Comparison of ENCODE assay signal across 8 cellular contexts in genomic region chr17:17681744-17682292, GRCh38. TPM values are rescaled to one million over a fixed set of nuclear protein-coding genes. Genes with fewer than 3 reads are reported as not detected.
DNase-seq lines count a peak whose midpoint lies in the region; ATAC-seq and TF ChIP-seq lines count a peak whose summit lies in the region.

No MANE protein-coding gene starts in this region.

- CTCF ChIA-PET in WTC11 (lab: Charles Lee), result interaction anchor here (0.5 to 3.0 kb wide), 11 partner anchors 9 to 93 kb away, joined by 3 to 18 read pairs (median 3); no protein-coding TSS in a partner anchor

- no peaks in the 10 kb centered on the region for H3K36me3 ChIP-seq in thoracic aorta

- peak overlapping the region; percentile 87 to 89 for H3K27ac ChIP-seq in thoracic aorta

- TF ChIP-seq CTCF in WTC11 (IDR thresholded peaks at IDR 0.05) (no peak), mesothelial cell of epicardium (IDR thresholded peaks at IDR 0.05; ENCODE audit: unreplicated experiment) (no peak), thoracic aorta (IDR thresholded peaks at IDR 0.05) (no peak)

- no peaks in the 10 kb centered on the region for H3K27me3 ChIP-seq in thoracic aorta (replicated peaks; ENCODE audit: insufficient read depth)

- no peaks in the 10 kb centered on the region for H3K9me3 ChIP-seq in thoracic aorta

- H3K4me3 Mint-ChIP-seq in WTC11 (peak overlapping the region; percentile 66), mesothelial cell of epicardium (peak overlapping the region; percentile 85)

- H3K9me3 Mint-ChIP-seq in WTC11 (no peaks in the 10 kb centered on the region), mesothelial cell of epicardium (no peaks in the 10 kb centered on the region)

- H3K27me3 Mint-ChIP-seq in WTC11 (ENCODE audit: low read depth) (peaks cover 89% of the 10 kb centered on the region), mesothelial cell of epicardium (ENCODE audit: low read depth) (no peaks in the 10 kb centered on the region)

- H3K36me3 Mint-ChIP-seq in WTC11 (no peaks in the 10 kb centered on the region), mesothelial cell of epicardium (no peaks in the 10 kb centered on the region)

- peaks cover 42% of the 10 kb centered on the region for H3K4me1 Mint-ChIP-seq in WTC11
- peaks cover 37% of the 10 kb centered on the region for H3K4me1 Mint-ChIP-seq in mesothelial cell of epicardium

- peaks cover 8 to 23% of the 10 kb centered on the region in 2 donors for H3K4me1 ChIP-seq in thoracic aorta (ENCODE audit: control insufficient read depth in 1 of 2, low read depth in 2 of 2)

- POLR2A ChIA-PET in WTC11 (lab: Charles Lee), result no interaction called here

- H3K27ac Mint-ChIP-seq in WTC11, result no peak overlapping the region
- H3K27ac Mint-ChIP-seq in mesothelial cell of epicardium, result peak overlapping the region; percentile 92

- ATAC-seq in HG03108 (IDR thresholded peaks at IDR 0.05; ENCODE audit: unreplicated experiment) (peak; percentile 24), WTC11 (no peak; the same call in 1 of the 2 replicates), thoracic aorta (ENCODE audit: insufficient number of reproducible peaks, low FRiP score, low read depth) (no peak)

- DNase-seq in NCI-H1092 treated with DMSO at 0.1 percent for 48 hours (lab: John Stamatoyannopoulos, UW), result peak; percentile 25
- DNase-seq in NCI-H1092 (lab: John Stamatoyannopoulos, UW), result no peak
- DNase-seq in WTC11 (ENCODE audit: low spot score), result no peak
- peak; percentile 26 for DNase-seq in effector CD4-positive, alpha-beta T cell
- DNase-seq in mesothelial cell of epicardium (ENCODE audit: low spot score in 2 of 2, unreplicated experiment in 2 of 2), result peak in 1 of 2 experiments; percentile 65
- DNase-seq in thoracic aorta (ENCODE audit: low spot score), result no peak
- DNase-seq in inferior parietal cortex (ENCODE audit: extremely low spot score), result no peak

- H3K4me3 ChIP-seq in thoracic aorta, result peak overlapping the region; percentile 91

TF ChIP-seq in WTC11, 78 proteins besides CTCF, POLR2A, EP300 and RAD21:
- TF ChIP-seq, protein P1, sequence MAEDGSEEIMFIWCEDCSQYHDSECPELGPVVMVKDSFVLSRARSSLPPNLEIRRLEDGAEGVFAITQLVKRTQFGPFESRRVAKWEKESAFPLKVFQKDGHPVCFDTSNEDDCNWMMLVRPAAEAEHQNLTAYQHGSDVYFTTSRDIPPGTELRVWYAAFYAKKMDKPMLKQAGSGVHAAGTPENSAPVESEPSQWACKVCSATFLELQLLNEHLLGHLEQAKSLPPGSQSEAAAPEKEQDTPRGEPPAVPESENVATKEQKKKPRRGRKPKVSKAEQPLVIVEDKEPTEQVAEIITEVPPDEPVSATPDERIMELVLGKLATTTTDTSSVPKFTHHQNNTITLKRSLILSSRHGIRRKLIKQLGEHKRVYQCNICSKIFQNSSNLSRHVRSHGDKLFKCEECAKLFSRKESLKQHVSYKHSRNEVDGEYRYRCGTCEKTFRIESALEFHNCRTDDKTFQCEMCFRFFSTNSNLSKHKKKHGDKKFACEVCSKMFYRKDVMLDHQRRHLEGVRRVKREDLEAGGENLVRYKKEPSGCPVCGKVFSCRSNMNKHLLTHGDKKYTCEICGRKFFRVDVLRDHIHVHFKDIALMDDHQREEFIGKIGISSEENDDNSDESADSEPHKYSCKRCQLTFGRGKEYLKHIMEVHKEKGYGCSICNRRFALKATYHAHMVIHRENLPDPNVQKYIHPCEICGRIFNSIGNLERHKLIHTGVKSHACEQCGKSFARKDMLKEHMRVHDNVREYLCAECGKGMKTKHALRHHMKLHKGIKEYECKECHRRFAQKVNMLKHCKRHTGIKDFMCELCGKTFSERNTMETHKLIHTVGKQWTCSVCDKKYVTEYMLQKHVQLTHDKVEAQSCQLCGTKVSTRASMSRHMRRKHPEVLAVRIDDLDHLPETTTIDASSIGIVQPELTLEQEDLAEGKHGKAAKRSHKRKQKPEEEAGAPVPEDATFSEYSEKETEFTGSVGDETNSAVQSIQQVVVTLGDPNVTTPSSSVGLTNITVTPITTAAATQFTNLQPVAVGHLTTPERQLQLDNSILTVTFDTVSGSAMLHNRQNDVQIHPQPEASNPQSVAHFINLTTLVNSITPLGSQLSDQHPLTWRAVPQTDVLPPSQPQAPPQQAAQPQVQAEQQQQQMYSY (CRISPR knock-in tag; IDR thresholded peaks at IDR 0.05), result no peak
- TF ChIP-seq, protein P2, sequence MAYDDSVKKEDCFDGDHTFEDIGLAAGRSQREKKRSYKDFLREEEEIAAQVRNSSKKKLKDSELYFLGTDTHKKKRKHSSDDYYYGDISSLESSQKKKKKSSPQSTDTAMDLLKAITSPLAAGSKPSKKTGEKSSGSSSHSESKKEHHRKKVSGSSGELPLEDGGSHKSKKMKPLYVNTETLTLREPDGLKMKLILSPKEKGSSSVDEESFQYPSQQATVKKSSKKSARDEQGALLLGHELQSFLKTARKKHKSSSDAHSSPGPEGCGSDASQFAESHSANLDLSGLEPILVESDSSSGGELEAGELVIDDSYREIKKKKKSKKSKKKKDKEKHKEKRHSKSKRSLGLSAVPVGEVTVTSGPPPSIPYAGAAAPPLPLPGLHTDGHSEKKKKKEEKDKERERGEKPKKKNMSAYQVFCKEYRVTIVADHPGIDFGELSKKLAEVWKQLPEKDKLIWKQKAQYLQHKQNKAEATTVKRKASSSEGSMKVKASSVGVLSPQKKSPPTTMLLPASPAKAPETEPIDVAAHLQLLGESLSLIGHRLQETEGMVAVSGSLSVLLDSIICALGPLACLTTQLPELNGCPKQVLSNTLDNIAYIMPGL (CRISPR knock-in tag; IDR thresholded peaks at IDR 0.05), result peak; percentile 37; the same call in 1 of the 2 replicates
- no peak for TF ChIP-seq ARID4B (CRISPR knock-in tag; IDR thresholded peaks at IDR 0.05; ENCODE audit: borderline replicate concordance)
- no peak for TF ChIP-seq RELA (CRISPR knock-in tag; IDR thresholded peaks at IDR 0.05; ENCODE audit: borderline replicate concordance)
TF ChIP-seq in WTC11: peak in this region for 1.

RNA-seq across cellular contexts. Expression of gene RAI1, which starts 0.6 kb away (rescaled TPM):
- total RNA-seq in WTC11 (2021) (7.3 to 12.7 TPM (median 8.1 TPM) in 3 replicates), mesothelial cell of epicardium (127 to 137 TPM (median 129 TPM) in 3 replicates), thoracic aorta (10 to 100 TPM; 21.0 to 31.5 TPM)

Comparison
In these comparisons a context has a peak if more than half of its experiments do, and no peak if none do; other contexts are left out.
1. DNase-seq: peak in NCI-H1092 treated with DMSO at 0.1 percent for 48 hours (single experiment) and effector CD4-positive, alpha-beta T cell (single experiment); none in NCI-H1092 (single experiment), WTC11 (single experiment), thoracic aorta (single experiment) and inferior parietal cortex (single experiment).